Comparison of ENCODE assay signal across 15 cellular contexts in the genomic region with DNA sequence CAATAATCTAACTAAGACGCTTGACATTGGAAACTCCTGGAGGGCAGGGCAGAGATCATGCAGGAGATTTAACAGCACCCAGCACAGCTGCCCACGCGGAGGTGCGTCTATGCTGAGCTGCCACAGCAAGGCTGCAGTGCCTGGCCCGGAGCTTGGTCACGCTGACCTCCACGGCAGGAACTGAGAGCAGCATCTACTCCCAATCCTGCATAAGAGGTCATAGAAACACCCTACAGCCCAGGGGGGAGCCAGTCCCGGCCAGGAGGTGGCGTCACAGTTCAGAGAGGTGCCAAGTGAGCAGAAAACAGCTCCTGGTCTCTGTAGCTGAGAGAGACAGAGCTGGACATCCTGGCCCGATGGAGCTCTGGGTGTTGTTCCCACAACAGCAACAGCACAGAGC.
A peak's percentile ranks its signal among the peaks of the same experiment; 100 is the strongest.
DNase-seq lines count a peak whose midpoint lies in the region; ATAC-seq and TF ChIP-seq lines count a peak whose summit lies in the region.
"Had no signal": no experiment of that assay in that cellular context is flagged by ENCODE, and none has a peak within 500 bp of the region (broad histone marks: within the 10 kb centered on the region; RNA-seq: fewer than 3 reads in every experiment).

No MANE protein-coding gene starts in this region.

- no peak overlapping the region for H3K9ac ChIP-seq in DND-41 (ENCODE audit: low read depth, low read length)
- H3K9ac ChIP-seq: parathyroid adenoma had no signal

- CTCF ChIA-PET in A673 (lab: Charles Lee): interaction anchor here (0.9 to 2.2 kb wide), 4 partner anchors 151 to 330 kb away, joined by 4 to 18 read pairs (median 8); a partner anchor contains a TSS

- ATAC-seq in DND-41 (ENCODE audit: insufficient read depth, low read depth): no peak
- ATAC-seq in GM18502 (IDR thresholded peaks at IDR 0.05; ENCODE audit: poor library complexity, unreplicated experiment): no peak
- no peak for ATAC-seq in omental fat pad (ENCODE audit: low FRiP score)

- no peaks in the 10 kb centered on the region for H3K79me2 ChIP-seq in DND-41 (ENCODE audit: insufficient read depth, low read length)
- H3K79me2 ChIP-seq: parathyroid adenoma had no signal

- no peaks in the 10 kb centered on the region for H3K27me3 ChIP-seq in A673 (replicated peaks; ENCODE audit: insufficient read depth, low read depth, low read length, poor library complexity)
- H3K27me3 ChIP-seq in DND-41 (ENCODE audit: insufficient read depth, low read length, poor library complexity): peaks cover 3% of the 10 kb centered on the region

- H3K4me3 Mint-ChIP-seq in CD14-positive monocyte: no peak overlapping the region

- no peak overlapping the region for H3K27ac Mint-ChIP-seq in CD14-positive monocyte
- H3K27ac Mint-ChIP-seq: brain had no signal

- peaks cover 0 to 3% (median 0%) of the 10 kb centered on the region in 7 donors for H3K9me3 Mint-ChIP-seq in CD14-positive monocyte

- no peaks in the 10 kb centered on the region for H4K20me1 ChIP-seq in DND-41 (ENCODE audit: insufficient read depth, low read length)

- no peaks in the 10 kb centered on the region for H3K36me3 Mint-ChIP-seq in CD14-positive monocyte
- H3K36me3 Mint-ChIP-seq: brain had no signal

- DNase-seq in A673 (ENCODE audit: low spot score) (peak; percentile 28), DND-41 (no peak), NAMALWA (ENCODE audit: low spot score) (peak; percentile 33), dermis blood vessel endothelial cell (peak; percentile 21), NCI-H1417 (lab: John Stamatoyannopoulos, UW) (no peak), CD14-positive monocyte (ENCODE audit: low spot score) (no peak), omental fat pad (ENCODE audit: low spot score) (no peak)
- DNase-seq: activated CD8-positive, alpha-beta memory T cell treated with anti-CD3 and anti-CD28 coated beads, Interleukin-2, amount 50 U/mL, for 4 hours; kidney glomerular epithelial cell; NCI-H2171; tibial artery had no signal

- H3K36me3 ChIP-seq in A673 (ENCODE audit: insufficient read depth, low read length, poor library complexity, severe bottlenecking) (no peaks in the 10 kb centered on the region), DND-41 (ENCODE audit: insufficient read depth, low read length) (no peaks in the 10 kb centered on the region)
- H3K36me3 ChIP-seq: tibial artery had no signal

- no peak overlapping the region for H2AFZ ChIP-seq in DND-41 (ENCODE audit: low read depth, low read length)
- H2AFZ ChIP-seq: parathyroid adenoma had no signal

- BruUV-seq in A673 (replicated peaks; lab: Mats Ljungman, UMichigan): no TSS peak

- peak; percentile 43 for TF ChIP-seq CTCF in A673 (conservative IDR thresholded peaks at IDR 0.05; ENCODE audit: low read depth, low read length)
- TF ChIP-seq CTCF in DND-41 (IDR thresholded peaks at IDR 0.05; ENCODE audit: borderline replicate concordance, extremely low read depth, low read length, poor library complexity, severe bottlenecking): peak; percentile 35
- TF ChIP-seq CTCF in CD14-positive monocyte (IDR thresholded peaks at IDR 0.05): no peak
- no peak for TF ChIP-seq CTCF in omental fat pad (IDR thresholded peaks at IDR 0.05)

- no peak overlapping the region for H3K4me2 ChIP-seq in DND-41 (ENCODE audit: insufficient read depth, low read length)

- peak overlapping the region; percentile 71 for H3K27ac ChIP-seq in A673 (ENCODE audit: low read depth, low read length, poor library complexity, severe bottlenecking)
- no peak overlapping the region for H3K27ac ChIP-seq in DND-41 (ENCODE audit: low read length)
- H3K27ac ChIP-seq: HL-60, parathyroid adenoma, tibial artery had no signal

- peaks cover 43% of the 10 kb centered on the region for H3K4me1 ChIP-seq in A673 (ENCODE audit: insufficient read depth, low read length, poor library complexity, severe bottlenecking)
- no peaks in the 10 kb centered on the region for H3K4me1 ChIP-seq in DND-41 (ENCODE audit: insufficient read depth, low read length)
- H3K4me1 ChIP-seq: parathyroid adenoma had no signal

- H3K9me3 ChIP-seq in A673 (ENCODE audit: low read depth, low read length, poor library complexity, severe bottlenecking): no peaks in the 10 kb centered on the region
- no peaks in the 10 kb centered on the region for H3K9me3 ChIP-seq in DND-41 (ENCODE audit: insufficient read depth, low read length, severe bottlenecking)
- H3K9me3 ChIP-seq: tibial artery had no signal

- peaks cover 11% of the 10 kb centered on the region for H3K4me1 Mint-ChIP-seq in CD14-positive monocyte
- H3K4me1 Mint-ChIP-seq: brain had no signal

- H3K4me3 ChIP-seq in A673 (ENCODE audit: low read depth, low read length, poor library complexity, severe bottlenecking): no peak overlapping the region
- H3K4me3 ChIP-seq in DND-41 (ENCODE audit: low read depth in 1 of 2, low read length in 2 of 2): no peak overlapping the region
- H3K4me3 ChIP-seq: tibial artery had no signal

- H3K27me3 Mint-ChIP-seq in CD14-positive monocyte (ENCODE audit: low read depth in 3 of 3): peaks cover 9 to 18% (median 13%) of the 10 kb centered on the region in 3 donors

- POLR2A ChIA-PET in A673 (lab: Charles Lee; ENCODE audit: low non-redundant PET): no interaction called here

- intact Hi-C loops in A673 (cut with micrococcal nuclease; ENCODE audit: unreplicated experiment): no loop called here
- intact Hi-C loops in CD14-positive monocyte (cut with micrococcal nuclease): no loop called here

Comparison
In these comparisons a context has a peak if more than half of its experiments do, and no peak if none do; other contexts are left out.
1. DNase-seq: peak in A673 (single experiment), NAMALWA (single experiment) and dermis blood vessel endothelial cell (single experiment); none in DND-41 (single experiment), NCI-H1417 (0 of 3), CD14-positive monocyte (single experiment) and omental fat pad (single experiment).
2. CTCF ChIP-seq: peak in A673 (single experiment) and DND-41 (single experiment); none in CD14-positive monocyte (single experiment) and omental fat pad (0 of 3).